ENCODE assay signal across 30 cellular contexts in the genomic region with DNA sequence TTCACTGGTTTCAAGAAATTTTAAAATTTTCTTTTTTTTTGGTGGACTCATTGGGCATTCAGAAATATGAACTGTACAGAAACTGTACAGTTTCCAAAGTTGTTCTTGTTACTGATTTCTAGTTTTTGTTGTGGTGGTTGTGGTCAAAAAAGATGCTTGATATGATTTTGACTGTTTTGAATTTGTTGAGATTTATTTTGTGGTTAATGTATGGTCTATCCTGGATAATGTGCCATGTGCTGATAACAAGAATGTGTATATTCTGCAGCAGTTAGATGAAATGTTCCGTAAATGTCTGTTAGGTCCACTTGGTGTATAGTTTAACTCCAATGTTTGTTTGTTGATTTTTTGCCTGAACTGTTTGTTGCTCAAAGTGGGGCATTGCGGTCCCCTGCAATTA.
"Had no signal": no experiment of that assay in that cellular context is flagged by ENCODE, and none has a peak within 500 bp of the region (broad histone marks: within the 10 kb centered on the region; RNA-seq: fewer than 3 reads in every experiment).

No MANE protein-coding gene starts in this region.

- H3K4me3 ChIP-seq: ascending aorta, breast epithelium, cardiac muscle cell, colonic mucosa, gastrocnemius medialis, heart left ventricle had no signal

- H3K36me3 ChIP-seq: ascending aorta, breast epithelium, cardiac muscle cell, colonic mucosa, gastrocnemius medialis, heart left ventricle had no signal

- H3K27me3 Mint-ChIP-seq: activated CD4-positive, alpha-beta memory T cell treated with anti-CD3 and anti-CD28 coated beads for 36 hours; activated CD4-positive, alpha-beta T cell treated with anti-CD3 and anti-CD28 coated beads for 36 hours; activated CD4-positive, alpha-beta T cell treated with anti-CD3 and anti-CD28 coated beads, Interleukin-2, amount 10 ng/mL, durations not matched to agents 24 days and 14 days; activated CD8-positive, alpha-beta memory T cell treated with anti-CD3 and anti-CD28 coated beads, Interleukin-2, amount 10 ng/mL, durations not matched to agents 7 days and 5 days; activated naive CD4-positive, alpha-beta T cell treated with anti-CD3 and anti-CD28 coated beads, Interleukin-2, amount 50 U/mL, for 24 hours; activated naive CD8-positive, alpha-beta T cell treated with anti-CD3 and anti-CD28 coated beads for 36 hours; brain had no signal

- H3K4me1 ChIP-seq: ascending aorta, breast epithelium, colonic mucosa, gastrocnemius medialis, heart left ventricle had no signal

- ATAC-seq: activated CD4-positive, alpha-beta T cell treated with anti-CD3 and anti-CD28 coated beads for 36 hours; activated CD8-positive, alpha-beta memory T cell treated with anti-CD3 and anti-CD28 coated beads, Interleukin-2, amount 10 ng/mL, durations not matched to agents 7 days and 5 days; activated CD8-positive, alpha-beta T cell treated with anti-CD3 and anti-CD28 coated beads, Interleukin-2, amount 10 ng/mL, durations not matched to agents 7 days and 5 days; gastrocnemius medialis; heart left ventricle had no signal

- H3K9me3 ChIP-seq: colonic mucosa had no signal

- FAIRE-seq: endothelial cell of umbilical vein had no signal

- H3K27ac ChIP-seq: ascending aorta, breast epithelium, cardiac muscle cell, colonic mucosa, epithelial cell of prostate, gastrocnemius medialis, heart left ventricle had no signal

- H3K4me3 Mint-ChIP-seq: activated CD4-positive, alpha-beta memory T cell treated with anti-CD3 and anti-CD28 coated beads for 36 hours; activated CD4-positive, alpha-beta T cell treated with anti-CD3 and anti-CD28 coated beads for 36 hours; activated CD4-positive, alpha-beta T cell treated with anti-CD3 and anti-CD28 coated beads, Interleukin-2, amount 10 ng/mL, durations not matched to agents 24 days and 14 days; activated CD8-positive, alpha-beta memory T cell treated with anti-CD3 and anti-CD28 coated beads, Interleukin-2, amount 10 ng/mL, durations not matched to agents 7 days and 5 days; activated CD8-positive, alpha-beta T cell treated with anti-CD3 and anti-CD28 coated beads, Interleukin-2, amount 10 ng/mL, durations not matched to agents 7 days and 5 days; activated naive CD4-positive, alpha-beta T cell treated with anti-CD3 and anti-CD28 coated beads for 36 hours; activated naive CD4-positive, alpha-beta T cell treated with anti-CD3 and anti-CD28 coated beads, Interleukin-2, amount 50 U/mL, for 24 hours; activated naive CD8-positive, alpha-beta T cell treated with anti-CD3 and anti-CD28 coated beads for 36 hours; activated T-helper 1 cell treated with anti-CD3 and anti-CD28 coated beads, Interleukin-12 subunit alpha, Interleukin-12 subunit beta, Interleukin-2, Interleukin-4 antibody, amounts not matched to agents 30 ng/mL and 10 ng/mL and 1 ng/mL, durations not matched to agents 14 hours and 24 hours and 36 hours; brain had no signal

- DNase-seq: activated CD4-positive, alpha-beta memory T cell treated with anti-CD3 and anti-CD28 coated beads for 36 hours; activated CD4-positive, alpha-beta T cell treated with anti-CD3 and anti-CD28 coated beads for 36 hours; activated CD4-positive, alpha-beta T cell treated with anti-CD3 and anti-CD28 coated beads, Interleukin-2, amount 10 ng/mL, durations not matched to agents 24 days and 14 days; activated CD4-positive, CD25-positive, alpha-beta regulatory T cell; activated CD4-positive, CD25-positive, alpha-beta regulatory T cell treated with anti-CD3 and anti-CD28 coated beads, Interleukin-2, amount 50 U/mL, for 72 hours; activated CD8-positive, alpha-beta memory T cell treated with anti-CD3 and anti-CD28 coated beads, Interleukin-2, amount 10 ng/mL, durations not matched to agents 7 days and 5 days; activated CD8-positive, alpha-beta memory T cell treated with anti-CD3 and anti-CD28 coated beads, Interleukin-2, amount 50 U/mL, for 4 hours; activated CD8-positive, alpha-beta T cell treated with anti-CD3 and anti-CD28 coated beads, Interleukin-2, amount 10 ng/mL, durations not matched to agents 7 days and 5 days; activated effector memory CD4-positive, alpha-beta T cell treated with anti-CD3 and anti-CD28 coated beads, Interleukin-2, amount 50 U/mL, for 16 hours; activated naive CD4-positive, alpha-beta T cell treated with anti-CD3 and anti-CD28 coated beads for 36 hours; activated naive CD8-positive, alpha-beta T cell treated with anti-CD3 and anti-CD28 coated beads for 36 hours; activated T-cell treated with anti-CD3 and anti-CD28 coated beads, Interleukin-2, amount 50 U/mL, for 1 hour; activated T-cell treated with anti-CD3 and anti-CD28 coated beads, Interleukin-2, amount 50 U/mL, for 48 hours; central memory CD4-positive, alpha-beta T cell; cerebellar nuclear complex; colonic mucosa; effector CD8-positive, alpha-beta T cell; foreskin fibroblast; gastrocnemius medialis; glutamatergic neuron; heart left ventricle had no signal

- H3K4me1 Mint-ChIP-seq: activated CD4-positive, alpha-beta T cell treated with anti-CD3 and anti-CD28 coated beads for 36 hours; activated CD4-positive, alpha-beta T cell treated with anti-CD3 and anti-CD28 coated beads, Interleukin-2, amount 10 ng/mL, durations not matched to agents 24 days and 14 days; activated naive CD8-positive, alpha-beta T cell treated with anti-CD3 and anti-CD28 coated beads for 36 hours; brain had no signal

- H3K27me3 ChIP-seq: ascending aorta, breast epithelium, cardiac muscle cell, colonic mucosa, gastrocnemius medialis, heart left ventricle had no signal

- H3K27ac Mint-ChIP-seq: activated CD4-positive, alpha-beta memory T cell treated with anti-CD3 and anti-CD28 coated beads for 36 hours; activated CD4-positive, alpha-beta T cell treated with anti-CD3 and anti-CD28 coated beads for 36 hours; activated CD4-positive, alpha-beta T cell treated with anti-CD3 and anti-CD28 coated beads, Interleukin-2, amount 10 ng/mL, durations not matched to agents 24 days and 14 days; activated CD8-positive, alpha-beta memory T cell treated with anti-CD3 and anti-CD28 coated beads, Interleukin-2, amount 10 ng/mL, durations not matched to agents 7 days and 5 days; activated CD8-positive, alpha-beta T cell treated with anti-CD3 and anti-CD28 coated beads, Interleukin-2, amount 10 ng/mL, durations not matched to agents 7 days and 5 days; activated naive CD4-positive, alpha-beta T cell treated with anti-CD3 and anti-CD28 coated beads for 36 hours; activated naive CD4-positive, alpha-beta T cell treated with anti-CD3 and anti-CD28 coated beads, Interleukin-2, amount 50 U/mL, for 24 hours; activated naive CD8-positive, alpha-beta T cell treated with anti-CD3 and anti-CD28 coated beads for 36 hours; activated T-helper 1 cell treated with anti-CD3 and anti-CD28 coated beads, Interleukin-12 subunit alpha, Interleukin-12 subunit beta, Interleukin-2, Interleukin-4 antibody, amounts not matched to agents 30 ng/mL and 10 ng/mL and 1 ng/mL, durations not matched to agents 14 hours and 24 hours and 36 hours; activated T-helper 2 cell treated with anti-CD3 and anti-CD28 coated beads, Interferon-gamma antibody, Interleukin-2, Interleukin-4, amounts not matched to agents 10 μg/mL and 5 μg/mL and 100 μg/mL, durations not matched to agents 14 hours and 24 hours and 36 hours; brain had no signal
